Comparison of ENCODE assay signal across 24 cellular contexts in the genomic region with DNA sequence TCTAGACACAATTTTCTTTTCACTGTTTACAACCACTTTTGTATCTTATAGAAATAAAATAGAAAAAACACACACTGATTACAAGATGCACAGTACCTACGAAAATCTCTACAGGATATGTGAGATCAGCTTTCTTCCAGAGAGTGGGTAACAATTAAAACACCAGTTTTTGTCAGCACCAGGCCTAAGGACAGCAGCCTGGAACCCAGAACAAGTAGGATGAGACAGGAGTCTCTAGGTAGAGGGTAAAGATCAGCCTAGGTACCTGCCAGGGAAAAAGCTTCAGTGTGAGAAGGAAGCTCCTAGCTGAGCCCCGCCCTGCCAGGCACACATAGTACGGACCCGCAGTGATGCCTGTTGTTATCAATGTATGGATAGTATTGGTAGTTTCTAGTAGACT.
"Had no signal": no experiment of that assay in that cellular context is flagged by ENCODE, and none has a peak within 500 bp of the region (broad histone marks: within the 10 kb centered on the region; RNA-seq: fewer than 3 reads in every experiment).

No MANE protein-coding gene starts in this region.

- H3K9me3 ChIP-seq: SJSA1 had no signal

- H3K4me3 ChIP-seq: SJSA1, SK-N-MC had no signal

- H3K36me3 ChIP-seq: SJSA1 had no signal

- DNase-seq: KBM-7, MV-4-11, NCI-H1048, NCI-H1105, NCI-H1417, NCI-H1436 treated with DMSO at 0.1 percent for 48 hours, NCI-H1694, NCI-H187 treated with DMSO at 0.1 percent for 48 hours, NCI-H2029 treated with DMSO at 0.1 percent for 48 hours, NCI-H2171 treated with DMSO at 0.1 percent for 48 hours, NCI-H345, NCI-H446 treated with DMSO at 0.1 percent for 48 hours, NCI-H510A treated with DMSO at 0.1 percent for 48 hours, NCI-H526, NCI-H82, Right ventricle myocardium superior, RPMI8226, SIG-M5 had no signal

- FAIRE-seq: HTR-8/SVneo, RCC 7860 had no signal

- H3K36me3 Mint-ChIP-seq: IgD-negative memory B cell had no signal

- H3K27ac ChIP-seq: HL-60, SJSA1, SK-N-MC had no signal

- H3K4me1 Mint-ChIP-seq: IgD-negative memory B cell had no signal

- H3K27ac Mint-ChIP-seq: IgD-negative memory B cell had no signal

- H3K4me3 Mint-ChIP-seq: IgD-negative memory B cell had no signal

- H3K4me1 ChIP-seq: SJSA1 had no signal

- H3K27me3 ChIP-seq: SJSA1 had no signal
